Comparison of ENCODE assay signal across 32 cellular contexts in the genomic region with DNA sequence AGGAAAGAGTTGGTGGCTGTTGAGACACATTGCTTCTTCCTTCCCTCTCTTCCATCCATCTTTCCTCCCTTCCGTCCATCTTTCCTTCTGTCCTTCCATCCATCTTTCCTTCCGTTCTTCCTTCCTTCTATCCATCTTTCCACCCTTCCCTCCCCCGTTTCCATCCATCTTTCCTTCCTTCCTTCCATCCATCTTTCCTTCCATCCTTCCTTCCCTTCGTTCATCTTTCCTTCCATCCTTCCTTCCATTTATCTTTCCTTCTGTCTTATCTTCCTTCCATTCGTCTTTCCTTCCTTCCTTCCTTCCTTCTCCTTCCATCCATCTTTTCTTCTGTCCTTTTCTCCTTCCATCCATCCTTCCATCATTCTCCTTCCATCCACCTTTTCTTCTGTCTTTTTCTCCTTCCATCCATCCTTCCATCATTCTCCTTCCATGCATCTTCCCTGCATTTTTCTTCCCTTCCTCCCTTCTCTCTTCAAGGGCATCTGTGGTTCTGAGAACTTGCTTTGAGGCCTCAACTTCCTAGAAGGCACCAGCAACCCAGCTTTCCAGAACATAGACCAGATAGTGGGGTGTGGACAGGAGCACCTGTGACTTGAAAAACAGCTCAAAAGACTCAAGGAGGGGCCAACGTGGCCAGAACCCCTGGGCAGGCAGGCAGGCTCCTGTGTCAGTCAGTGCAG.
"Had no signal": no experiment of that assay in that cellular context is flagged by ENCODE, and none has a peak within 500 bp of the region (broad histone marks: within the 10 kb centered on the region; RNA-seq: fewer than 3 reads in every experiment).

No MANE protein-coding gene starts in this region.

- ATAC-seq: activated naive CD8-positive, alpha-beta T cell treated with anti-CD3 and anti-CD28 coated beads, Interleukin-2, amount 50 U/mL, for 24 hours; activated T-cell treated with anti-CD3 and anti-CD28 coated beads, Interleukin-2, amount 50 U/mL, for 4 hours; SK-N-SH treated with all-trans-retinoic acid at 6 μM for 48 hours; WTC11 had no signal

- H3K9ac ChIP-seq: KMS-11 had no signal

- H3K4me3 Mint-ChIP-seq: activated CD4-positive, alpha-beta memory T cell treated with anti-CD3 and anti-CD28 coated beads for 36 hours; activated CD4-positive, alpha-beta T cell treated with anti-CD3 and anti-CD28 coated beads, Interleukin-2, amount 10 ng/mL, durations not matched to agents 24 days and 14 days; activated naive CD4-positive, alpha-beta T cell treated with anti-CD3 and anti-CD28 coated beads, Interleukin-2, amount 10 ng/mL, durations not matched to agents 7 days and 5 days; activated naive CD8-positive, alpha-beta T cell treated with anti-CD3 and anti-CD28 coated beads, Interleukin-2, amount 50 U/mL, for 24 hours; activated T-cell treated with anti-CD3 and anti-CD28 coated beads, Interleukin-2, amount 50 U/mL, for 4 hours; brain; T-helper 1 cell treated with Interleukin-12 subunit alpha and Interleukin-12 subunit beta and Interleukin-4 antibody, amounts not matched to agents 30 μg/mL and 1 μg/mL, for 36 hours; WTC11 had no signal

- FAIRE-seq: astrocyte had no signal

- H3K27me3 ChIP-seq: Peyer's patch, SJCRH30 had no signal

- H3K27me3 Mint-ChIP-seq: activated CD4-positive, alpha-beta memory T cell treated with anti-CD3 and anti-CD28 coated beads for 36 hours; brain had no signal

- DNase-seq: activated CD4-positive, alpha-beta memory T cell treated with anti-CD3 and anti-CD28 coated beads for 36 hours; activated CD4-positive, alpha-beta T cell treated with anti-CD3 and anti-CD28 coated beads, Interleukin-2, amount 10 ng/mL, durations not matched to agents 24 days and 14 days; activated CD4-positive, CD25-positive, alpha-beta regulatory T cell treated with anti-CD3 and anti-CD28 coated beads, Interleukin-2, amount 50 U/mL, for 72 hours; activated CD8-positive, alpha-beta memory T cell treated with anti-CD3 and anti-CD28 coated beads for 24 hours; activated effector memory CD4-positive, alpha-beta T cell treated with anti-CD3 and anti-CD28 coated beads, Interleukin-2, amount 50 U/mL, for 16 hours; activated naive CD4-positive, alpha-beta T cell treated with anti-CD3 and anti-CD28 coated beads, Interleukin-2, amount 10 ng/mL, durations not matched to agents 7 days and 5 days; activated naive CD8-positive, alpha-beta T cell treated with anti-CD3 and anti-CD28 coated beads, Interleukin-2, amount 50 U/mL, for 24 hours; activated T-cell treated with anti-CD3 and anti-CD28 coated beads, Interleukin-2, amount 50 U/mL, for 4 hours; amniotic stem cell; MV-4-11; NCI-H1092 treated with DMSO at 0.1 percent for 48 hours; NCI-H1417 treated with DMSO at 0.1 percent for 48 hours; NCI-H1694; NCI-H2029; NCI-H2107; NCI-H2171 treated with DMSO at 0.1 percent for 48 hours; NCI-H226; NCI-H510A; NCI-H526 treated with DMSO at 0.1 percent for 48 hours; NCI-H82; NK-92 treated with Interleukin-12 subunit alpha and Interleukin-12 subunit beta, amount 100 ng/mL, for 24 hours; Peyer's patch; SJCRH30; SW 1271; T-helper 9 cell had no signal

- H3K27ac Mint-ChIP-seq: activated CD4-positive, alpha-beta memory T cell treated with anti-CD3 and anti-CD28 coated beads for 36 hours; activated CD4-positive, alpha-beta T cell treated with anti-CD3 and anti-CD28 coated beads, Interleukin-2, amount 10 ng/mL, durations not matched to agents 24 days and 14 days; activated naive CD4-positive, alpha-beta T cell treated with anti-CD3 and anti-CD28 coated beads, Interleukin-2, amount 10 ng/mL, durations not matched to agents 7 days and 5 days; activated naive CD8-positive, alpha-beta T cell treated with anti-CD3 and anti-CD28 coated beads, Interleukin-2, amount 50 U/mL, for 24 hours; T-helper 1 cell treated with Interleukin-12 subunit alpha and Interleukin-12 subunit beta and Interleukin-4 antibody, amounts not matched to agents 30 μg/mL and 1 μg/mL, for 36 hours; WTC11 had no signal

- H3K9me3 ChIP-seq: Peyer's patch, SJCRH30 had no signal

- H3K27ac ChIP-seq: KMS-11, Peyer's patch, RWPE1, SJCRH30 had no signal

- H3K4me1 ChIP-seq: Peyer's patch, SJCRH30 had no signal

- H3K36me3 Mint-ChIP-seq: activated CD4-positive, alpha-beta memory T cell treated with anti-CD3 and anti-CD28 coated beads for 36 hours; brain; WTC11 had no signal

- H3K9me3 Mint-ChIP-seq: activated CD4-positive, alpha-beta memory T cell treated with anti-CD3 and anti-CD28 coated beads for 36 hours; activated CD4-positive, alpha-beta T cell treated with anti-CD3 and anti-CD28 coated beads, Interleukin-2, amount 10 ng/mL, durations not matched to agents 24 days and 14 days; activated naive CD4-positive, alpha-beta T cell treated with anti-CD3 and anti-CD28 coated beads, Interleukin-2, amount 10 ng/mL, durations not matched to agents 7 days and 5 days; activated naive CD8-positive, alpha-beta T cell treated with anti-CD3 and anti-CD28 coated beads, Interleukin-2, amount 50 U/mL, for 24 hours; activated T-cell treated with anti-CD3 and anti-CD28 coated beads, Interleukin-2, amount 50 U/mL, for 4 hours; T-helper 1 cell treated with Interleukin-12 subunit alpha and Interleukin-12 subunit beta and Interleukin-4 antibody, amounts not matched to agents 30 μg/mL and 1 μg/mL, for 36 hours; WTC11 had no signal

- H3K4me3 ChIP-seq: Peyer's patch, SJCRH30 had no signal

- H3K4me2 ChIP-seq: KMS-11 had no signal
